8 cellular contexts compared by ENCODE assay signal in genomic region chr4:79772510-79772909, GRCh38.
"Had no signal": no experiment of that assay in that cellular context is flagged by ENCODE, and none has a peak within 500 bp of the region (broad histone marks: within the 10 kb centered on the region; RNA-seq: fewer than 3 reads in every experiment).

No MANE protein-coding gene starts in this region.

- H3K4me3 ChIP-seq: GM12878 had no signal

- DNase-seq: GDM1, GF-D8 had no signal

- FAIRE-seq: G401.6, GM12878, GM12891, GM12892, GM18507, GM19239 had no signal

- ATAC-seq: GM12878 had no signal
